12 cellular contexts compared by ENCODE assay signal in genomic region chr1:158494737-158495136, GRCh38. TPM values are rescaled to one million over a fixed set of nuclear protein-coding genes. Genes with fewer than 3 reads are reported as not detected.
"Had no signal": no experiment of that assay in that cellular context is flagged by ENCODE, and none has a peak within 500 bp of the region (broad histone marks: within the 10 kb centered on the region; RNA-seq: fewer than 3 reads in every experiment).

No MANE protein-coding gene starts in this region.

- H3K36me3 ChIP-seq: HAP-1 had no signal

- H3K4me1 ChIP-seq: HAP-1 had no signal

- H3K27me3 Mint-ChIP-seq: IgD-negative memory B cell had no signal

- H2AFZ ChIP-seq: GM23248 had no signal

- H3K27ac Mint-ChIP-seq: HFFc6, IgD-negative memory B cell had no signal

- H3K4me3 Mint-ChIP-seq: HFFc6, IgD-negative memory B cell had no signal

- H3K27ac ChIP-seq: GM23248, HL-60 had no signal

- H3K4me3 ChIP-seq: GM23248, HAP-1, K562 had no signal

- H3K36me3 Mint-ChIP-seq: IgD-negative memory B cell had no signal

- DNase-seq: GM23248, GOT3, H7, HFFc6 had no signal

- H3K9me3 Mint-ChIP-seq: HFFc6, IgD-negative memory B cell had no signal

- H3K9me3 ChIP-seq: HAP-1 had no signal

- ATAC-seq: HCT116, HepG2, K562 had no signal

- H3K9ac ChIP-seq: GM23248 had no signal

RNA-seq across cellular contexts. Expression of gene OR10R2, which starts 22.7 kb away (rescaled TPM):
- total RNA-seq: GM23248, H4, H7, HepG2, HFFc6, HT1080, K562 had no signal

RNA-seq across cellular contexts. Expression of gene OR10K1, which starts 33.1 kb away (rescaled TPM):
- total RNA-seq: GM23248, H4, H7, HepG2, HFFc6, HT1080, K562 had no signal

RNA-seq across cellular contexts. Expression of gene OR6Y1, which starts 59.5 kb away (rescaled TPM):
- total RNA-seq: GM23248, H4, H7, HepG2, HFFc6, HT1080, K562 had no signal
